In the genomic region with DNA sequence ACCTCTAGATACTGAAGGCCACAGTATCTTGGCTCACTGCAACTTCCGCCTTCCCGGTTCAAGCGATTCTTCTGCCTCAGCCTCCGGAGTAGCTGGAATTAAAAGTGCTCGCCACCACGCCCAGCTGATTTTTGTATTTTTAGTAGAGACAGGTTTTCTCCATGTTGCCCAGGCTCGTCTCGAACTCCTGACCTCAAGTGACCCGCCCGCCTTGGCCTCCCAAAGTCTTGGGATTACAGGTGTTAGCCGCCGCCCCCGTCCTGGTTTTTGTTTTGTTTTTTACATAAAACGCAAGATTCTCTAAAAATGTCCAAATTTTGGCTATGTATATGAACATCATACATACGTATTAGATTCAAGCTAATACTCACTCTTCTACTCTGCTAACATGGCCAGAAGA, we compare ENCODE assay signal across 1 cellular context.
TF ChIP-seq lines count a peak whose summit lies in the region.

No MANE protein-coding gene starts in this region.

TF ChIP-seq in HepG2, 621 proteins besides CTCF, POLR2A, EP300 and RAD21:
- TF ChIP-seq ZNF850 (CRISPR knock-in tag; conservative IDR thresholded peaks at IDR 0.05) (no peak), ZNF749 (CRISPR knock-in tag; IDR thresholded peaks at IDR 0.05; ENCODE audit: borderline replicate concordance) (no peak), ZNF121 (CRISPR knock-in tag; IDR thresholded peaks at IDR 0.05) (no peak), ELF1 (CRISPR knock-in tag; IDR thresholded peaks at IDR 0.05) (no peak)
- TF ChIP-seq, protein P1, sequence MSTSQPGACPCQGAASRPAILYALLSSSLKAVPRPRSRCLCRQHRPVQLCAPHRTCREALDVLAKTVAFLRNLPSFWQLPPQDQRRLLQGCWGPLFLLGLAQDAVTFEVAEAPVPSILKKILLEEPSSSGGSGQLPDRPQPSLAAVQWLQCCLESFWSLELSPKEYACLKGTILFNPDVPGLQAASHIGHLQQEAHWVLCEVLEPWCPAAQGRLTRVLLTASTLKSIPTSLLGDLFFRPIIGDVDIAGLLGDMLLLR (CRISPR knock-in tag; IDR thresholded peaks at IDR 0.05): no peak
